Comparison of ENCODE assay signal across 8 cellular contexts in genomic region chr14:92759300-92759678, GRCh38.
DNase-seq lines count a peak whose midpoint lies in the region; ATAC-seq and TF ChIP-seq lines count a peak whose summit lies in the region.

No MANE protein-coding gene starts in this region.

- TF ChIP-seq CTCF in cardiac fibroblast (IDR thresholded peaks at IDR 0.05; ENCODE audit: low read depth, low read length), result no peak

- DNase-seq in ACHN, result peak; percentile 68
- DNase-seq in NCI-H446 (lab: John Stamatoyannopoulos, UW), result peak; percentile 45 to 70
- peak; percentile 40 to 52 for DNase-seq in cardiac fibroblast (ENCODE audit: low read depth in 2 of 2)
- no peak for DNase-seq in hippocampal formation (lab: John Stamatoyannopoulos, UW)
- no peak for DNase-seq in inferior parietal cortex (ENCODE audit: extremely low spot score)

- in situ Hi-C loops in ACHN (cut with HindIII; ENCODE audit: low pct_ligation_motif_present, low pct_unique_long_range_greater_than_20kb, low sequenced_read_pairs), result no loop called here

- H3K4me3 ChIP-seq in cardiac fibroblast (replicated peaks in 1 of 2; ENCODE audit: low read depth in 2 of 2, low read length in 2 of 2), result no peak overlapping the region

- ATAC-seq in GM21528 (IDR thresholded peaks at IDR 0.05; ENCODE audit: low FRiP score, unreplicated experiment) (peak; percentile 51), HG02884 (IDR thresholded peaks at IDR 0.05; ENCODE audit: unreplicated experiment) (no peak), GM18858 (IDR thresholded peaks at IDR 0.05; ENCODE audit: unreplicated experiment) (no peak)

Comparison
In these comparisons a context has a peak if more than half of its experiments do, and no peak if none do; other contexts are left out.
1. DNase-seq: peak in ACHN (single experiment), NCI-H446 (2 of 2) and cardiac fibroblast (2 of 2); none in hippocampal formation (0 of 2) and inferior parietal cortex (single experiment).